In genomic region chr2:148989882-148990493, GRCh38 we compare ENCODE assay signal across 8 cellular contexts. TPM values are rescaled to one million over a fixed set of nuclear protein-coding genes. Genes with fewer than 3 reads are reported as not detected.
DNase-seq lines count a peak whose midpoint lies in the region; ATAC-seq and TF ChIP-seq lines count a peak whose summit lies in the region.

No MANE protein-coding gene starts in this region.

- H3K36me3 Mint-ChIP-seq in activated T-cell treated with anti-CD3 and anti-CD28 coated beads, Interleukin-2, amount 50 U/mL, for 24 hours (ENCODE audit: low read depth) = peaks cover 24% of the 10 kb centered on the region

- H3K9me3 Mint-ChIP-seq in activated T-cell treated with anti-CD3 and anti-CD28 coated beads, Interleukin-2, amount 50 U/mL, for 24 hours = no peaks in the 10 kb centered on the region

- H3K27me3 ChIP-seq in HAP-1 (ENCODE audit: low read depth) = no peaks in the 10 kb centered on the region
- H3K27me3 ChIP-seq in Peyer's patch = no peaks in the 10 kb centered on the region
- H3K27me3 ChIP-seq in adipocyte (replicated peaks; ENCODE audit: control insufficient read depth, insufficient read depth, low read length) = no peaks in the 10 kb centered on the region
- H3K27me3 ChIP-seq in heart left ventricle = no peaks in the 10 kb centered on the region

- peak; percentile 61 to 92 (median 85) for ATAC-seq in heart left ventricle

- 32 to 37% (median 33%) methylated on average over 6 of the region's 6 CpGs for WGBS in heart left ventricle, 4 donors

- TF ChIP-seq CTCF in LNCAP (IDR thresholded peaks at IDR 0.05) (peak; percentile 62), Peyer's patch (IDR thresholded peaks at IDR 0.05) (peak; percentile 19 to 77 (median 62)), heart left ventricle (IDR thresholded peaks at IDR 0.05) (peak; percentile 59 to 81 (median 75))

- H3K27ac ChIP-seq in Peyer's patch (no peak overlapping the region), heart left ventricle (no peak overlapping the region)

- H3K4me1 ChIP-seq in HAP-1 (peaks cover 6% of the 10 kb centered on the region; the same call in 1 of the 2 replicates), Peyer's patch (no peaks in the 10 kb centered on the region), adipocyte (ENCODE audit: control insufficient read depth, insufficient read depth, low read length) (no peaks in the 10 kb centered on the region), heart left ventricle (no peaks in the 10 kb centered on the region)

- H3K9ac ChIP-seq in adipocyte (ENCODE audit: low read length) = no peak overlapping the region

- H3K4me3 ChIP-seq in HAP-1 (no peak overlapping the region), Peyer's patch (no peak overlapping the region), adipocyte (ENCODE audit: low read length) (no peak overlapping the region), heart left ventricle (no peak overlapping the region)

- intact Hi-C loops in heart left ventricle (cut with DNase I) = loop anchor here (2.0 to 10.0 kb wide), 15 partner anchors 335 to 1053 kb away; partner anchors contain the start of gene EPC2 (in 6 of the 10)

- H3K9me3 ChIP-seq in HAP-1 (no peaks in the 10 kb centered on the region), Peyer's patch (no peaks in the 10 kb centered on the region), adipocyte (ENCODE audit: control insufficient read depth, low read length) (no peaks in the 10 kb centered on the region), heart left ventricle (no peaks in the 10 kb centered on the region)

- in situ Hi-C loops in HAP-1 (cut with MboI; ENCODE audit: low sequenced_read_pairs) = loop anchor here (10.0 to 25.0 kb wide), 2 partner anchors 65 to 1028 kb away; no protein-coding TSS in a partner anchor

- peak; percentile 15 for DNase-seq in activated T-cell treated with anti-CD3 and anti-CD28 coated beads for 1 hour (ENCODE audit: low read depth)
- DNase-seq in activated T-cell treated with anti-CD3 and anti-CD28 coated beads, Interleukin-2, amount 50 U/mL, for 24 hours = no peak
- peak; percentile 75 to 83 for DNase-seq in HAP-1 (ENCODE audit: low spot score in 2 of 2)
- peak in 2 of 3 donors; percentile 33 to 71 for DNase-seq in Peyer's patch
- DNase-seq in adipocyte (ENCODE audit: low read depth) = peak; percentile 91
- peak in 3 of 5 donors; percentile 48 to 55 (median 51) for DNase-seq in heart left ventricle
- DNase-seq in retina = peak; percentile 75

- no peak for TF ChIP-seq POLR2A in Peyer's patch (IDR thresholded peaks at IDR 0.05)
- no peak for TF ChIP-seq POLR2A in heart left ventricle (IDR thresholded peaks at IDR 0.05)

- peaks cover 4% of the 10 kb centered on the region for H3K4me1 Mint-ChIP-seq in activated T-cell treated with anti-CD3 and anti-CD28 coated beads, Interleukin-2, amount 50 U/mL, for 24 hours (ENCODE audit: low read depth)

- H3K27me3 Mint-ChIP-seq in activated T-cell treated with anti-CD3 and anti-CD28 coated beads, Interleukin-2, amount 50 U/mL, for 24 hours = no peaks in the 10 kb centered on the region

- no peak overlapping the region for H3K27ac Mint-ChIP-seq in activated T-cell treated with anti-CD3 and anti-CD28 coated beads, Interleukin-2, amount 50 U/mL, for 24 hours

- H3K4me3 Mint-ChIP-seq in activated T-cell treated with anti-CD3 and anti-CD28 coated beads, Interleukin-2, amount 50 U/mL, for 24 hours = no peak overlapping the region

- H3K36me3 ChIP-seq in HAP-1 (replicated peaks) = no peaks in the 10 kb centered on the region; the same call in 1 of the 2 replicates
- no peaks in the 10 kb centered on the region for H3K36me3 ChIP-seq in Peyer's patch
- H3K36me3 ChIP-seq in adipocyte (ENCODE audit: control insufficient read depth, insufficient read depth, low read length, severe bottlenecking) = no peaks in the 10 kb centered on the region
- no peaks in the 10 kb centered on the region for H3K36me3 ChIP-seq in heart left ventricle

RNA-seq across cellular contexts. Expression of gene LYPD6B, which starts 48.5 kb away (rescaled TPM):
- 1 to 10 TPM in 3 of 4 donors, not detected in 1; 2.0 to 4.4 (median 3.7) TPM for total RNA-seq in Peyer's patch
- total RNA-seq in heart left ventricle = not detected
- polyA plus RNA-seq in heart left ventricle = not detected
